ENCODE assay signal across 26 cellular contexts in the genomic region with DNA sequence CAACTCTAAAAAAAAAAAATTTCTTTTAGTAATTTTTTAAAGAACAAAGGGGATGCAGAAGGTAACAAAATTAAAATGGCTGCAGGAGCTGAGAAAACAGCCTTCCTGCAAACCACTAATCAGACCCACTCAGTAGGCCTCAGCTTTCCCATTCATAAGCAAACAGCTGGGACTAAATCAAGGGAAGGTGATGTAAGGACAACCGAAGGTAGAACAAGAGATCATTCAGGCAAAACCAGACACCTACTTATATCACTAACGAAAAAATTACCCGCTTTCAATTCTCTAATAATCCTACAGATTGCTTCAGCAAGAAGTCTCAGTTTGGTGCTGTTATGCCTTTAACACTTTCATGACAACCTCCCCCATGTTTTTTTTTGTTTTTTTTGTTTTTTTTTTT.
A peak's percentile ranks its signal among the peaks of the same experiment; 100 is the strongest.
DNase-seq lines count a peak whose midpoint lies in the region; ATAC-seq and TF ChIP-seq lines count a peak whose summit lies in the region.
"Had no signal": no experiment of that assay in that cellular context is flagged by ENCODE, and none has a peak within 500 bp of the region (broad histone marks: within the 10 kb centered on the region; RNA-seq: fewer than 3 reads in every experiment).

No MANE protein-coding gene starts in this region.

- H2BK20ac ChIP-seq in IMR-90 (ENCODE audit: low read depth, low read length), result peak overlapping the region; percentile 75

- H3K4me1 ChIP-seq in IMR-90 (ENCODE audit: control insufficient read depth, insufficient read depth, low read length) (peaks cover 18% of the 10 kb centered on the region), osteoblast (ENCODE audit: insufficient read depth, low read length) (peaks cover 34% of the 10 kb centered on the region), breast epithelium (no peaks in the 10 kb centered on the region)
- H3K4me1 ChIP-seq: testis, vagina had no signal

- H3K4me1 Mint-ChIP-seq in WTC11, result peaks cover 22% of the 10 kb centered on the region
- H3K4me1 Mint-ChIP-seq: activated naive CD8-positive, alpha-beta T cell treated with anti-CD3 and anti-CD28 coated beads for 36 hours had no signal

- peak overlapping the region; percentile 66 to 92 for H4K8ac ChIP-seq in IMR-90 (ENCODE audit: low read depth in 2 of 2, low read length in 2 of 2)

- H3K4me3 ChIP-seq in GM12864 (ENCODE audit: low read depth, low read length) (no peak overlapping the region), IMR-90 (ENCODE audit: insufficient read depth, low read depth, low read length) (no peak overlapping the region), osteoblast (ENCODE audit: insufficient read depth, low read length) (no peak overlapping the region), breast epithelium (no peak overlapping the region), MG63 (no peak overlapping the region)
- H3K4me3 ChIP-seq: gastroesophageal sphincter, testis, vagina had no signal

- intact Hi-C loops in IMR-90 (cut with micrococcal nuclease) (no loop called here), breast epithelium (cut with DNase I; ENCODE audit: low total_unique reads) (no loop called here)

- H3K4me3 Mint-ChIP-seq in WTC11, result no peak overlapping the region
- H3K4me3 Mint-ChIP-seq: activated CD8-positive, alpha-beta T cell treated with anti-CD3 and anti-CD28 coated beads, Interleukin-2, amount 10 ng/mL, durations not matched to agents 7 days and 5 days; activated naive CD8-positive, alpha-beta T cell treated with anti-CD3 and anti-CD28 coated beads for 36 hours; CD4-positive, CD25-positive, alpha-beta regulatory T cell; T-helper 17 cell had no signal

- no peaks in the 10 kb centered on the region for H3K27me3 Mint-ChIP-seq in WTC11 (ENCODE audit: low read depth)
- H3K27me3 Mint-ChIP-seq: activated naive CD8-positive, alpha-beta T cell treated with anti-CD3 and anti-CD28 coated beads for 36 hours; CD4-positive, CD25-positive, alpha-beta regulatory T cell; T-helper 17 cell had no signal

- H3K36me3 Mint-ChIP-seq in WTC11, result peaks cover 75% of the 10 kb centered on the region

- peak overlapping the region; percentile 95 for H3K4ac ChIP-seq in IMR-90 (ENCODE audit: low read depth, low read length)

- DNase-seq in GM12864 (ENCODE audit: low read depth) (peak; percentile 22), IMR-90 (no peak), WTC11 (ENCODE audit: low spot score) (no peak), osteoblast (ENCODE audit: insufficient read length, low spot score, missing footprints) (no peak), breast epithelium (ENCODE audit: low spot score in 2 of 2) (no peak), MG63 (no peak)
- DNase-seq in NK-92 treated with Interleukin-12 subunit alpha and Interleukin-12 subunit beta, amount 100 ng/mL, for 24 hours (lab: John Stamatoyannopoulos, UW), result no peak
- DNase-seq: activated CD8-positive, alpha-beta T cell treated with anti-CD3 and anti-CD28 coated beads, Interleukin-2, amount 10 ng/mL, durations not matched to agents 7 days and 5 days; activated effector memory CD4-positive, alpha-beta T cell treated with Interleukin-2 at 50 U/mL for 16 hours; activated naive CD8-positive, alpha-beta T cell treated with anti-CD3 and anti-CD28 coated beads for 36 hours; CD4-positive, CD25-positive, alpha-beta regulatory T cell; hippocampal formation; KBM-7; mesendoderm; MM.1S; NCI-H2081; NCI-H524 treated with DMSO at 0.1 percent for 48 hours; RPMI8226; SK-N-SH; stimulated activated naive CD8-positive, alpha-beta T cell treated with anti-CD3 and anti-CD28 coated beads, Interleukin-15, Interleukin-2, amounts not matched to agents 100 U/mL and 50 U/mL, for 24 hours; T-helper 17 cell; testis had no signal

- H2BK5ac ChIP-seq in IMR-90 (ENCODE audit: low read depth, low read length, poor library complexity, severe bottlenecking), result peak overlapping the region; percentile 94

- H3K79me2 ChIP-seq in osteoblast (ENCODE audit: insufficient read depth, low read length), result no peaks in the 10 kb centered on the region

- H3K4me2 ChIP-seq in IMR-90 (ENCODE audit: low read depth, low read length) (no peak overlapping the region), osteoblast (ENCODE audit: insufficient read depth, low read length) (no peak overlapping the region)

- no peaks in the 10 kb centered on the region for H3K9me3 Mint-ChIP-seq in WTC11
- H3K9me3 Mint-ChIP-seq: activated naive CD8-positive, alpha-beta T cell treated with anti-CD3 and anti-CD28 coated beads for 36 hours; CD4-positive, CD25-positive, alpha-beta regulatory T cell had no signal

- H3K56ac ChIP-seq in IMR-90 (ENCODE audit: extremely low read depth, insufficient read depth, low read length), result no peak overlapping the region

- WGBS in IMR-90 (ENCODE audit: extremely low coverage in 2 of 2, insufficient read length in 1 of 2), 2 experiments, result no CpG with 5 or more reads among the region's 3 CpGs

- peak overlapping the region; percentile 92 for H4K91ac ChIP-seq in IMR-90 (ENCODE audit: insufficient read depth, low read depth, low read length)

- H3K14ac ChIP-seq in IMR-90 (replicated peaks; ENCODE audit: low read depth, low read length), result peak overlapping the region; percentile 64

- H4K20me1 ChIP-seq in IMR-90 (ENCODE audit: insufficient read depth, low read length) (no peaks in the 10 kb centered on the region), osteoblast (ENCODE audit: insufficient read depth, low read length) (no peaks in the 10 kb centered on the region)

- POLR2A ChIA-PET in IMR-90 (lab: Charles Lee; ENCODE audit: unreplicated experiment) (interaction anchor here (0.5 kb wide), 1 partner anchor 227 kb away, joined by 3 read pairs; no protein-coding TSS in a partner anchor), WTC11 (lab: Charles Lee) (interaction anchor here (0.6 to 0.9 kb wide), 2 partner anchors 49 to 89 kb away, joined by 5 to 6 read pairs; no protein-coding TSS in a partner anchor)

- H3K23ac ChIP-seq in IMR-90 (ENCODE audit: low read depth, low read length), result peak overlapping the region; percentile 33; the same call in 1 of the 2 replicates

- peak overlapping the region; percentile 93 for H2BK120ac ChIP-seq in IMR-90 (ENCODE audit: low read depth, low read length)

- H2AFZ ChIP-seq in IMR-90 (replicated peaks; ENCODE audit: low read length, poor library complexity), result no peak overlapping the region
- H2AFZ ChIP-seq in osteoblast (ENCODE audit: low read length), result no peak overlapping the region

- H3K27ac ChIP-seq in IMR-90 (ENCODE audit: insufficient read depth, low read length), result peak overlapping the region; percentile 98
- peak overlapping the region; percentile 46 for H3K27ac ChIP-seq in osteoblast (ENCODE audit: low read depth, low read length)
- H3K27ac ChIP-seq in breast epithelium, result no peak overlapping the region
- H3K27ac ChIP-seq: neutrophil, testis, vagina had no signal

- peak overlapping the region; percentile 69; the same call in 2 of the 3 replicates for H2BK15ac ChIP-seq in IMR-90 (ENCODE audit: low read depth, low read length)

- H4K5ac ChIP-seq in IMR-90 (ENCODE audit: low read depth, low read length), result peak overlapping the region; percentile 65

- dilution Hi-C loops in IMR-90 (cut with HindIII; ENCODE audit: low sequenced_read_pairs, unreplicated experiment), result no loop called here

- H3K27ac Mint-ChIP-seq in WTC11, result peak overlapping the region; percentile 65; the same call in 1 of the 2 replicates
- H3K27ac Mint-ChIP-seq: activated CD8-positive, alpha-beta T cell treated with anti-CD3 and anti-CD28 coated beads, Interleukin-2, amount 10 ng/mL, durations not matched to agents 7 days and 5 days; activated naive CD8-positive, alpha-beta T cell treated with anti-CD3 and anti-CD28 coated beads for 36 hours had no signal

- H3K9me1 ChIP-seq in IMR-90 (ENCODE audit: insufficient read depth, low read length), result peaks cover 22% of the 10 kb centered on the region

- no TSS peak for BruUV-seq in IMR-90 (replicated peaks; lab: Mats Ljungman, UMichigan)

- no peak for ATAC-seq in IMR-90 (ENCODE audit: low read depth)
- ATAC-seq in WTC11, result no peak
- ATAC-seq in GM19035 (IDR thresholded peaks at IDR 0.05; ENCODE audit: unreplicated experiment), result no peak
- ATAC-seq: activated CD8-positive, alpha-beta T cell treated with anti-CD3 and anti-CD28 coated beads, Interleukin-2, amount 10 ng/mL, durations not matched to agents 7 days and 5 days; gastroesophageal sphincter; stimulated activated naive CD8-positive, alpha-beta T cell treated with anti-CD3 and anti-CD28 coated beads, Interleukin-15, Interleukin-2, amounts not matched to agents 100 U/mL and 50 U/mL, for 24 hours; T-helper 17 cell had no signal

- TF ChIP-seq RAD21 in IMR-90 (IDR thresholded peaks at IDR 0.05; ENCODE audit: low read length), result no peak

- H3K27me3 ChIP-seq in IMR-90 (ENCODE audit: control insufficient read depth, insufficient read depth, low read length), result no peaks in the 10 kb centered on the region
- H3K27me3 ChIP-seq in osteoblast (ENCODE audit: insufficient read depth, low read length), result no peaks in the 10 kb centered on the region
- H3K27me3 ChIP-seq in breast epithelium, result no peaks in the 10 kb centered on the region
- no peaks in the 10 kb centered on the region for H3K27me3 ChIP-seq in MG63
- H3K27me3 ChIP-seq: gastroesophageal sphincter, neutrophil, testis, vagina had no signal

- peak overlapping the region; percentile 91 for H3K18ac ChIP-seq in IMR-90 (ENCODE audit: low read depth, low read length)

- in situ Hi-C loops in IMR-90 (cut with MboI; ENCODE audit: low sequenced_read_pairs), result no loop called here

- H3K36me3 ChIP-seq in IMR-90 (ENCODE audit: control insufficient read depth, insufficient read depth, low read length) (peaks cover 36% of the 10 kb centered on the region), osteoblast (ENCODE audit: insufficient read depth, low read length) (peaks cover 37% of the 10 kb centered on the region), breast epithelium (peaks cover 5% of the 10 kb centered on the region), MG63 (peaks cover 72% of the 10 kb centered on the region)

- H3K9me3 ChIP-seq in IMR-90 (ENCODE audit: control insufficient read depth, insufficient read depth, low read length) (no peaks in the 10 kb centered on the region), osteoblast (ENCODE audit: low read depth, low read length) (no peaks in the 10 kb centered on the region), breast epithelium (no peaks in the 10 kb centered on the region), MG63 (no peaks in the 10 kb centered on the region)
- H3K9me3 ChIP-seq: gastroesophageal sphincter, neutrophil, SK-N-SH, testis, vagina had no signal

- H3K79me1 ChIP-seq in IMR-90 (ENCODE audit: low read depth in 1 of 2, low read length in 2 of 2), result peaks cover 22 to 70% of the 10 kb centered on the region in 2 experiments

- TF ChIP-seq CTCF in GM12864 (IDR thresholded peaks at IDR 0.05; ENCODE audit: low read depth, low read length, missing control alignments) (no peak), IMR-90 (conservative IDR thresholded peaks at IDR 0.05; ENCODE audit: low read depth, low read length) (no peak), WTC11 (IDR thresholded peaks at IDR 0.05) (no peak), osteoblast (IDR thresholded peaks at IDR 0.05; ENCODE audit: extremely low read depth, low read depth, low read length) (no peak), breast epithelium (IDR thresholded peaks at IDR 0.05) (no peak)

- CTCF ChIA-PET in IMR-90 (lab: Yijun Ruan, JAX) (interaction anchor here (0.9 kb wide), 1 partner anchor 151 kb away, joined by 3 read pairs; no protein-coding TSS in a partner anchor), WTC11 (lab: Charles Lee) (interaction anchor here (1.0 to 3.1 kb wide), 3 partner anchors 27 to 152 kb away, joined by 3 to 17 read pairs (median 15); no protein-coding TSS in a partner anchor)

- TF ChIP-seq POLR2A in IMR-90 (IDR thresholded peaks at IDR 0.05; ENCODE audit: low read depth, low read length), result no peak
- TF ChIP-seq POLR2A in breast epithelium (IDR thresholded peaks at IDR 0.05), result no peak

- H2AK5ac ChIP-seq in IMR-90 (ENCODE audit: low read depth, low read length), result peak overlapping the region; percentile 79

- no peak overlapping the region for H3K9ac ChIP-seq in IMR-90 (ENCODE audit: low read depth, low read length)
- H3K9ac ChIP-seq: SK-N-SH had no signal

- no peak overlapping the region for H2AK9ac ChIP-seq in IMR-90 (replicated peaks; ENCODE audit: low read depth, low read length, poor library complexity)

Comparison
In these comparisons a context has a peak if more than half of its experiments do, and no peak if none do; other contexts are left out.
1. H3K27ac ChIP-seq: peak in IMR-90 (single experiment) and osteoblast (single experiment); none in breast epithelium (0 of 2).